Comparison of ENCODE assay signal across 21 cellular contexts in genomic region chr19:55931936-55932386, GRCh38. TPM values are rescaled to one million over a fixed set of nuclear protein-coding genes. Genes with fewer than 3 reads are reported as not detected.
DNase-seq lines count a peak whose midpoint lies in the region; TF ChIP-seq lines count a peak whose summit lies in the region.
"Had no signal": no experiment of that assay in that cellular context is flagged by ENCODE, and none has a peak within 500 bp of the region (broad histone marks: within the 10 kb centered on the region; RNA-seq: fewer than 3 reads in every experiment).

A gene with protein sequence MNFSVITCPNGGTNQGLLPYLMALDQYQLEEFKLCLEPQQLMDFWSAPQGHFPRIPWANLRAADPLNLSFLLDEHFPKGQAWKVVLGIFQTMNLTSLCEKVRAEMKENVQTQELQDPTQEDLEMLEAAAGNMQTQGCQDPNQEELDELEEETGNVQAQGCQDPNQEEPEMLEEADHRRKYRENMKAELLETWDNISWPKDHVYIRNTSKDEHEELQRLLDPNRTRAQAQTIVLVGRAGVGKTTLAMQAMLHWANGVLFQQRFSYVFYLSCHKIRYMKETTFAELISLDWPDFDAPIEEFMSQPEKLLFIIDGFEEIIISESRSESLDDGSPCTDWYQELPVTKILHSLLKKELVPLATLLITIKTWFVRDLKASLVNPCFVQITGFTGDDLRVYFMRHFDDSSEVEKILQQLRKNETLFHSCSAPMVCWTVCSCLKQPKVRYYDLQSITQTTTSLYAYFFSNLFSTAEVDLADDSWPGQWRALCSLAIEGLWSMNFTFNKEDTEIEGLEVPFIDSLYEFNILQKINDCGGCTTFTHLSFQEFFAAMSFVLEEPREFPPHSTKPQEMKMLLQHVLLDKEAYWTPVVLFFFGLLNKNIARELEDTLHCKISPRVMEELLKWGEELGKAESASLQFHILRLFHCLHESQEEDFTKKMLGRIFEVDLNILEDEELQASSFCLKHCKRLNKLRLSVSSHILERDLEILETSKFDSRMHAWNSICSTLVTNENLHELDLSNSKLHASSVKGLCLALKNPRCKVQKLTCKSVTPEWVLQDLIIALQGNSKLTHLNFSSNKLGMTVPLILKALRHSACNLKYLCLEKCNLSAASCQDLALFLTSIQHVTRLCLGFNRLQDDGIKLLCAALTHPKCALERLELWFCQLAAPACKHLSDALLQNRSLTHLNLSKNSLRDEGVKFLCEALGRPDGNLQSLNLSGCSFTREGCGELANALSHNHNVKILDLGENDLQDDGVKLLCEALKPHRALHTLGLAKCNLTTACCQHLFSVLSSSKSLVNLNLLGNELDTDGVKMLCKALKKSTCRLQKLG (minus strand): TSS chr19:55932336. CDS start chr19:55932311, 25 bp downstream.

- no peak for TF ChIP-seq POLR2A in esophagus muscularis mucosa (IDR thresholded peaks at IDR 0.05; ENCODE audit: low read depth)

- H3K27ac Mint-ChIP-seq in osteocyte (ENCODE audit: unreplicated experiment), result no peak within 1 kb of the TSS
- H3K27ac Mint-ChIP-seq: B cell; CD4-positive, CD25-positive, alpha-beta regulatory T cell; CD8-positive, alpha-beta T cell had no signal

- no peaks in the 10 kb centered on the region for H3K36me3 ChIP-seq in GM06990 (ENCODE audit: control insufficient read depth, insufficient read depth, low read length)
- H3K36me3 ChIP-seq in esophagus muscularis mucosa, result no peaks in the 10 kb centered on the region
- H3K36me3 ChIP-seq: BLaER1 had no signal

- no peaks in the 10 kb centered on the region for H3K27me3 ChIP-seq in GM06990 (replicated peaks; ENCODE audit: control insufficient read depth, insufficient read depth, low read length)
- H3K27me3 ChIP-seq in esophagus muscularis mucosa, result no peaks in the 10 kb centered on the region
- H3K27me3 ChIP-seq: BLaER1 had no signal

- H3K9me3 Mint-ChIP-seq in osteocyte (ENCODE audit: unreplicated experiment), result peaks cover 43% of the 10 kb centered on the region

- H3K4me3 Mint-ChIP-seq in osteocyte (ENCODE audit: unreplicated experiment), result no peak within 1 kb of the TSS
- H3K4me3 Mint-ChIP-seq: B cell; CD4-positive, CD25-positive, alpha-beta regulatory T cell; CD8-positive, alpha-beta T cell had no signal

- H3K4me1 Mint-ChIP-seq in osteocyte (ENCODE audit: unreplicated experiment), result no peaks in the 10 kb centered on the region
- H3K4me1 Mint-ChIP-seq: B cell; CD4-positive, CD25-positive, alpha-beta regulatory T cell had no signal

- WGBS in esophagus muscularis mucosa, result 86% methylated on average over 8 of the region's 8 CpGs

- no peaks in the 10 kb centered on the region for H3K27me3 Mint-ChIP-seq in osteocyte (ENCODE audit: unreplicated experiment)
- H3K27me3 Mint-ChIP-seq: CD4-positive, CD25-positive, alpha-beta regulatory T cell had no signal

- H3K27ac ChIP-seq in esophagus muscularis mucosa (replicated peaks in 1 of 4), result no peak within 1 kb of the TSS
- H3K27ac ChIP-seq: 22Rv1, BLaER1, C4-2B, GM23248 had no signal

- peaks cover 2% of the 10 kb centered on the region for H3K36me3 Mint-ChIP-seq in osteocyte (ENCODE audit: unreplicated experiment)
- H3K36me3 Mint-ChIP-seq: CD4-positive, CD25-positive, alpha-beta regulatory T cell; CD8-positive, alpha-beta T cell had no signal

- TF ChIP-seq CTCF in GM06990 (IDR thresholded peaks at IDR 0.05; ENCODE audit: insufficient read depth, low read length, poor library complexity, severe bottlenecking) (no peak), esophagus muscularis mucosa (IDR thresholded peaks at IDR 0.05) (no peak), osteocyte (IDR thresholded peaks at IDR 0.05) (no peak), GM10266 (IDR thresholded peaks at IDR 0.05; ENCODE audit: control insufficient read depth, insufficient read depth, low read depth, missing control alignments) (no peak), GM20000 (IDR thresholded peaks at IDR 0.05; ENCODE audit: extremely low read depth, missing control alignments) (no peak)

- H3K9me3 ChIP-seq in esophagus muscularis mucosa, result no peaks in the 10 kb centered on the region
- H3K9me3 ChIP-seq: BLaER1, Caco-2 had no signal

- TF ChIP-seq EP300 in esophagus muscularis mucosa (IDR thresholded peaks at IDR 0.05), result no peak

- H3K4me3 ChIP-seq in GM06990 (replicated peaks; ENCODE audit: low read depth, low read length) (peak within 1 kb of the TSS; percentile 41), esophagus muscularis mucosa (no peak within 1 kb of the TSS)
- H3K4me3 ChIP-seq: BLaER1, GM23248 had no signal

- DNase-seq in GM06990 (ENCODE audit: extremely low read depth, insufficient read length), result no peak
- DNase-seq in esophagus muscularis mucosa (ENCODE audit: extremely low spot score), result peak; percentile 57
- peak; percentile 63 for DNase-seq in osteocyte (ENCODE audit: extremely low spot score, unreplicated experiment)
- no peak for DNase-seq in GM10266 (ENCODE audit: extremely low spot score)
- DNase-seq in GM20000 (ENCODE audit: low spot score), result no peak
- no peak for DNase-seq in NCI-H526 treated with DMSO at 0.1 percent for 48 hours (lab: John Stamatoyannopoulos, UW)
- DNase-seq: Caco-2; CD4-positive, CD25-positive, alpha-beta regulatory T cell; CD8-positive, alpha-beta T cell; DMS153; DMS79; EL; GDM1; GM23248; H7; HCEC 1CT had no signal

- no peaks in the 10 kb centered on the region for H3K4me1 ChIP-seq in esophagus muscularis mucosa
- H3K4me1 ChIP-seq: BLaER1, Caco-2 had no signal

- intact Hi-C loops in esophagus muscularis mucosa (cut with DNase I), result no loop called here

RNA-seq across cellular contexts. Expression of the gene that starts here (rescaled TPM):
- total RNA-seq in esophagus muscularis mucosa (not detected), osteocyte (not detected in 2 replicates)
- total RNA-seq: B cell; Caco-2; CD4-positive, CD25-positive, alpha-beta regulatory T cell; CD8-positive, alpha-beta T cell; GM23248; H1; H7 had no signal

Comparison
In these comparisons a context has a peak if more than half of its experiments do, and no peak if none do; other contexts are left out.
1. Peak in DNase-seq in esophagus muscularis mucosa; RNA of the gene not detected or under 1 TPM.
2. Peak in DNase-seq in osteocyte; RNA of the gene not detected or under 1 TPM.